Comparison of ENCODE assay signal across 1 cellular context in genomic region chr20:5073154-5074049, GRCh38.
A peak's percentile ranks its signal among the peaks of the same experiment; 100 is the strongest.
TF ChIP-seq lines count a peak whose summit lies in the region.

No MANE protein-coding gene starts in this region.

TF ChIP-seq in HepG2, 621 proteins besides CTCF, POLR2A, EP300 and RAD21 (continued from another document and continues in another):
- TF ChIP-seq HINFP (CRISPR knock-in tag; IDR thresholded peaks at IDR 0.05; ENCODE audit: low read depth) = no peak
- no peak for TF ChIP-seq ATF6 (CRISPR knock-in tag; conservative IDR thresholded peaks at IDR 0.05)
- TF ChIP-seq GABPB1 (CRISPR knock-in tag; IDR thresholded peaks at IDR 0.05) = peak; percentile 54; the same call in 1 of the 2 replicates
- TF ChIP-seq AGO1 (IDR thresholded peaks at IDR 0.05; ENCODE audit: low read depth, low read length, poor library complexity, severe bottlenecking) = no peak
- TF ChIP-seq NCOR1 (IDR thresholded peaks at IDR 0.05; ENCODE audit: borderline replicate concordance, low read length) = no peak
- TF ChIP-seq HNF4G (IDR thresholded peaks at IDR 0.05; ENCODE audit: borderline replicate concordance, low read depth, low read length) = no peak
- TF ChIP-seq HNF4G (CRISPR knock-in tag; IDR thresholded peaks at IDR 0.05; ENCODE audit: borderline replicate concordance, low read depth) = peak; percentile 42; the same call in 1 of the 2 replicates
- TF ChIP-seq IRF1 (CRISPR knock-in tag; IDR thresholded peaks at IDR 0.05; ENCODE audit: low read depth) = 0 out of 2 replicates have a peak, but pooled peaks have one; percentile 34
- TF ChIP-seq MTERF4 (CRISPR knock-in tag; IDR thresholded peaks at IDR 0.05) = peak; percentile 31; the same call in 1 of the 2 replicates
- TF ChIP-seq GATA4 (IDR thresholded peaks at IDR 0.05; ENCODE audit: borderline replicate concordance, low read depth) = no peak
- TF ChIP-seq ZNF768 (CRISPR knock-in tag; IDR thresholded peaks at IDR 0.05) = 0 out of 2 replicates have a peak, but pooled peaks have one; percentile 49
- 0 out of 2 replicates have a peak, but pooled peaks have one; percentile 3 for TF ChIP-seq CCDC6 (CRISPR knock-in tag; IDR thresholded peaks at IDR 0.05)
- TF ChIP-seq ZMYM4 (CRISPR knock-in tag; IDR thresholded peaks at IDR 0.05) = 0 out of 2 replicates have a peak, but pooled peaks have one; percentile 7
- TF ChIP-seq SALL1 (CRISPR knock-in tag; IDR thresholded peaks at IDR 0.05) = peak; percentile 48
- 0 out of 2 replicates have a peak, but pooled peaks have one; percentile 31 for TF ChIP-seq ZNF33B (CRISPR knock-in tag; IDR thresholded peaks at IDR 0.05)
- TF ChIP-seq RELA (CRISPR knock-in tag; IDR thresholded peaks at IDR 0.05) = no peak
- no peak for TF ChIP-seq SMARCE1 (IDR thresholded peaks at IDR 0.05; ENCODE audit: borderline replicate concordance)
- no peak for TF ChIP-seq FOXO4 (CRISPR knock-in tag; conservative IDR thresholded peaks at IDR 0.05)
- no peak for TF ChIP-seq REXO4 (CRISPR knock-in tag; IDR thresholded peaks at IDR 0.05; ENCODE audit: borderline replicate concordance)
- no peak for TF ChIP-seq IRX3 (CRISPR knock-in tag; IDR thresholded peaks at IDR 0.05; ENCODE audit: borderline replicate concordance, low read depth)
- 0 out of 2 replicates have a peak, but pooled peaks have one; percentile 41 for TF ChIP-seq ZNF296 (CRISPR knock-in tag; conservative IDR thresholded peaks at IDR 0.05)
- TF ChIP-seq ZNF317 (CRISPR knock-in tag; IDR thresholded peaks at IDR 0.05) = no peak; the same call in 1 of the 2 replicates
- no peak for TF ChIP-seq RBM22 (optimal IDR thresholded peaks at IDR 0.05; ENCODE audit: low read length)
- TF ChIP-seq HMGA1 (CRISPR knock-in tag; conservative IDR thresholded peaks at IDR 0.05) = no peak
- no peak; the same call in 1 of the 2 replicates for TF ChIP-seq UBTF (CRISPR knock-in tag; IDR thresholded peaks at IDR 0.05)
- TF ChIP-seq ZBED4 (CRISPR knock-in tag; IDR thresholded peaks at IDR 0.05; ENCODE audit: borderline replicate concordance) = no peak
- TF ChIP-seq MLXIP (CRISPR knock-in tag; IDR thresholded peaks at IDR 0.05; ENCODE audit: borderline replicate concordance) = no peak
- no peak for TF ChIP-seq MXD1 (CRISPR knock-in tag; IDR thresholded peaks at IDR 0.05)
- TF ChIP-seq ZNF484 (CRISPR knock-in tag; IDR thresholded peaks at IDR 0.05; ENCODE audit: borderline replicate concordance, low read depth) = no peak
- TF ChIP-seq BRCA1 (CRISPR knock-in tag; IDR thresholded peaks at IDR 0.05) = no peak
- no peak for TF ChIP-seq PBX3 (CRISPR knock-in tag; IDR thresholded peaks at IDR 0.05; ENCODE audit: borderline replicate concordance)
- no peak for TF ChIP-seq KDM1A (CRISPR knock-in tag; IDR thresholded peaks at IDR 0.05)
- no peak for TF ChIP-seq THAP11 (CRISPR knock-in tag; IDR thresholded peaks at IDR 0.05)
- no peak for TF ChIP-seq NFE2L2 (IDR thresholded peaks at IDR 0.05; ENCODE audit: low read length)
- TF ChIP-seq WIZ (CRISPR knock-in tag; IDR thresholded peaks at IDR 0.05) = peak; percentile 46; the same call in 1 of the 2 replicates
- peak; percentile 57; the same call in 1 of the 2 replicates for TF ChIP-seq PAXIP1 (CRISPR knock-in tag; conservative IDR thresholded peaks at IDR 0.05)
